In the genomic region with DNA sequence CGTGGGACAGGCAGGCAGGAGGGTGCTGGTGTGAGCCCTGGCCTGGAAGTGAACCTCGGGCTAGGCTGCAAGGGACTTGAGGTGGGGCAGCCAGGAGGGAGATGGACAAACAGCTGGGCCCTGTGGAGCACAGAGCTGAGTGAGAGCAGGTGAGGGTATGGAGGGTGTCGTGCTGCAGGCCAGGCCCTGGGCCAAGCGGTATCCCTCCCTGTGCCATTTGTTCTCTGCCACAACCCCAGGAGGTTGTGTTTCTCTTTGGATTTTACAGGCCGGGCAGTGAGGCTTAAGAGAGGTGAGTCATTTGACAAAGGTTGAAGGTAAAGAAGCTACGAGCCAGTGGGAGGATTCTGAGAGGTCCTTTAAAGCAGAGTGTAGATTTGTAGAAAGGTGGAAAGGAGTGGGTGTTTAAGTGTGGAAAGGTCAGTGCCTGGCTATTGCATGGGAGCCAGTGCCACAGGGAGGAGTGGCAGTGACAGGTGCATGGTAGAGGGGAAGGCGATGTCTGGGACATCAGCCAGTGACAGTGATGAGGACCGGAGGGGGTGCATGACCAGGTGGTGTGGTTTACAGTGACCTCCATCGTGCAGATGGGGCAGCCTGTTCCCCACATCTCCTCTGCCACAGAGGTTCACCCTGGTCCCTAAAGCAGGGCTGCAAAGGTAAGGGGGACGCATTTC, we compare ENCODE assay signal across 12 cellular contexts. TPM values are rescaled to one million over a fixed set of nuclear protein-coding genes. Genes with fewer than 3 reads are reported as not detected.
DNase-seq lines count a peak whose midpoint lies in the region; ATAC-seq and TF ChIP-seq lines count a peak whose summit lies in the region.
"Had no signal": no experiment of that assay in that cellular context is flagged by ENCODE, and none has a peak within 500 bp of the region (broad histone marks: within the 10 kb centered on the region; RNA-seq: fewer than 3 reads in every experiment).

No MANE protein-coding gene starts in this region.

- peaks cover 0 to 3% of the 10 kb centered on the region in 2 experiments for H3K36me3 ChIP-seq in mesenchymal stem cell (ENCODE audit: control insufficient read depth in 1 of 2, insufficient read depth in 2 of 2, low read depth in 1 of 2, low read length in 2 of 2)

- ATAC-seq in stimulated activated naive CD8-positive, alpha-beta T cell treated with anti-CD3 and anti-CD28 coated beads, Interleukin-15, Interleukin-2, amounts not matched to agents 100 U/mL and 50 U/mL, for 24 hours, result peak; percentile 23
- ATAC-seq in stimulated activated naive CD8-positive, alpha-beta T cell treated with anti-CD3 and anti-CD28 coated beads, Interleukin-15, amount 100 ng/mL, for 72 hours, result no peak
- no peak for ATAC-seq in HG02840 (IDR thresholded peaks at IDR 0.05; ENCODE audit: low FRiP score, unreplicated experiment)
- no peak for ATAC-seq in HG03097 (IDR thresholded peaks at IDR 0.05; ENCODE audit: low FRiP score, unreplicated experiment)

- no peak overlapping the region for H3K4me2 ChIP-seq in mesenchymal stem cell (ENCODE audit: low read length, poor library complexity, severe bottlenecking)

- no peak for DNase-seq in stimulated activated naive CD8-positive, alpha-beta T cell treated with anti-CD3 and anti-CD28 coated beads, Interleukin-15, Interleukin-2, amounts not matched to agents 100 U/mL and 50 U/mL, for 24 hours
- no peak for DNase-seq in stimulated activated naive CD8-positive, alpha-beta T cell treated with anti-CD3 and anti-CD28 coated beads, Interleukin-15, amount 100 ng/mL, for 72 hours
- peak; percentile 68 for DNase-seq in cerebellum (ENCODE audit: low spot score)
- peak; percentile 22 for DNase-seq in mesenchymal stem cell
- DNase-seq in SKM-1 (lab: John Stamatoyannopoulos, UW; ENCODE audit: unreplicated experiment), result no peak
- no peak for DNase-seq in GM13977 (ENCODE audit: low spot score)
- DNase-seq: naive B cell; NCI-H345; stimulated activated CD4-positive, alpha-beta T cell treated with anti-CD3 and anti-CD28 coated beads, Interleukin-4, amount 100 ng/mL, for 4 hours; T-helper 1 cell had no signal

- WGBS in mesenchymal stem cell, result 81% methylated on average over 10 of the region's 10 CpGs

- no peaks in the 10 kb centered on the region for H3K27me3 ChIP-seq in mesenchymal stem cell (ENCODE audit: control insufficient read depth in 1 of 2, insufficient read depth in 1 of 2, low read length in 2 of 2)

- peak overlapping the region; percentile 66 to 96 for H2BK12ac ChIP-seq in mesenchymal stem cell (ENCODE audit: low read length in 2 of 2)

- H3K27ac ChIP-seq in mesenchymal stem cell (ENCODE audit: low read length, poor library complexity, severe bottlenecking), result no peak overlapping the region

- H4K8ac ChIP-seq in mesenchymal stem cell (ENCODE audit: low read length), result peak overlapping the region; percentile 73

- no peak overlapping the region for H3K4me3 ChIP-seq in mesenchymal stem cell (ENCODE audit: insufficient read depth in 1 of 2, low read depth in 1 of 2, low read length in 2 of 2)

- no peaks in the 10 kb centered on the region for H3K9me3 Mint-ChIP-seq in stimulated activated naive CD8-positive, alpha-beta T cell treated with anti-CD3 and anti-CD28 coated beads, Interleukin-15, amount 100 ng/mL, for 72 hours

- H3K18ac ChIP-seq in mesenchymal stem cell (ENCODE audit: low read depth in 1 of 2, low read length in 2 of 2), result peak overlapping the region; percentile 77 to 81

- TF ChIP-seq CTCF in GM13977 (IDR thresholded peaks at IDR 0.05; ENCODE audit: extremely low read depth, insufficient read depth, missing control alignments), result no peak

- no peak overlapping the region for H3K4me3 Mint-ChIP-seq in stimulated activated naive CD8-positive, alpha-beta T cell treated with anti-CD3 and anti-CD28 coated beads, Interleukin-15, amount 100 ng/mL, for 72 hours
- H3K4me3 Mint-ChIP-seq: naive B cell had no signal

- H3K23ac ChIP-seq in mesenchymal stem cell (ENCODE audit: low read length in 2 of 2), result no peak overlapping the region

- peak overlapping the region; percentile 57 for H2BK15ac ChIP-seq in mesenchymal stem cell (ENCODE audit: low read depth, poor library complexity, severe bottlenecking)

- H3K4ac ChIP-seq in mesenchymal stem cell (ENCODE audit: low read depth in 1 of 2, low read length in 2 of 2), result peak overlapping the region in 1 of 2 experiments; percentile 88

- H2AK5ac ChIP-seq in mesenchymal stem cell (ENCODE audit: low read length, severe bottlenecking), result peak overlapping the region; percentile 9

- no peaks in the 10 kb centered on the region for H3K27me3 Mint-ChIP-seq in stimulated activated naive CD8-positive, alpha-beta T cell treated with anti-CD3 and anti-CD28 coated beads, Interleukin-15, amount 100 ng/mL, for 72 hours

- H3K9me3 ChIP-seq in mesenchymal stem cell (ENCODE audit: control insufficient read depth, low read length), result no peaks in the 10 kb centered on the region

- peak overlapping the region; percentile 92 for H4K91ac ChIP-seq in mesenchymal stem cell (ENCODE audit: low read length)

- H2BK5ac ChIP-seq in mesenchymal stem cell (ENCODE audit: low read depth, low read length, poor library complexity, severe bottlenecking), result no peak overlapping the region

- H2AFZ ChIP-seq in mesenchymal stem cell (ENCODE audit: low read depth, low read length), result no peak overlapping the region

- no peak overlapping the region for H3K27ac Mint-ChIP-seq in stimulated activated naive CD8-positive, alpha-beta T cell treated with anti-CD3 and anti-CD28 coated beads, Interleukin-15, amount 100 ng/mL, for 72 hours

- H3K9ac ChIP-seq in mesenchymal stem cell (ENCODE audit: low read length), result no peak overlapping the region

- peak overlapping the region; percentile 45 for H2BK120ac ChIP-seq in mesenchymal stem cell (ENCODE audit: low read depth, low read length)

- H3K4me1 Mint-ChIP-seq in stimulated activated naive CD8-positive, alpha-beta T cell treated with anti-CD3 and anti-CD28 coated beads, Interleukin-15, amount 100 ng/mL, for 72 hours, result peaks cover 34% of the 10 kb centered on the region

- no peaks in the 10 kb centered on the region for H3K79me1 ChIP-seq in mesenchymal stem cell (replicated peaks; ENCODE audit: low read length, poor library complexity, severe bottlenecking)

- peaks cover 18% of the 10 kb centered on the region for H3K4me1 ChIP-seq in mesenchymal stem cell (ENCODE audit: control insufficient read depth, insufficient read depth, low read depth, low read length)

- H3K14ac ChIP-seq in mesenchymal stem cell (ENCODE audit: low read length in 2 of 2), result peak overlapping the region in 1 of 2 experiments; percentile 5

- in situ Hi-C loops in GM13977 (cut with MboI; ENCODE audit: low pct_unique_long_range_greater_than_20kb, low sequenced_read_pairs, unreplicated experiment), result no loop called here

RNA-seq across cellular contexts. Expression of gene GMPR, which starts 39.8 kb away (rescaled TPM):
- total RNA-seq in cerebellum, result 3.9 TPM
- 23.7 TPM for polyA plus RNA-seq in mesenchymal stem cell (2013, experiment 1 of 2)
- polyA plus RNA-seq in mesenchymal stem cell (2013, experiment 2 of 2), result 26.0 TPM

Comparison
In these comparisons a context has a peak if more than half of its experiments do, and no peak if none do; other contexts are left out.
1. DNase-seq: peak in cerebellum (single experiment) and mesenchymal stem cell (single experiment); none in stimulated activated naive CD8-positive, alpha-beta T cell treated with anti-CD3 and anti-CD28 coated beads, Interleukin-15, Interleukin-2, amounts not matched to agents 100 U/mL and 50 U/mL, for 24 hours (single experiment), stimulated activated naive CD8-positive, alpha-beta T cell treated with anti-CD3 and anti-CD28 coated beads, Interleukin-15, amount 100 ng/mL, for 72 hours (0 of 2), SKM-1 (single experiment) and GM13977 (single experiment).